24 cellular contexts compared by ENCODE assay signal in the genomic region with DNA sequence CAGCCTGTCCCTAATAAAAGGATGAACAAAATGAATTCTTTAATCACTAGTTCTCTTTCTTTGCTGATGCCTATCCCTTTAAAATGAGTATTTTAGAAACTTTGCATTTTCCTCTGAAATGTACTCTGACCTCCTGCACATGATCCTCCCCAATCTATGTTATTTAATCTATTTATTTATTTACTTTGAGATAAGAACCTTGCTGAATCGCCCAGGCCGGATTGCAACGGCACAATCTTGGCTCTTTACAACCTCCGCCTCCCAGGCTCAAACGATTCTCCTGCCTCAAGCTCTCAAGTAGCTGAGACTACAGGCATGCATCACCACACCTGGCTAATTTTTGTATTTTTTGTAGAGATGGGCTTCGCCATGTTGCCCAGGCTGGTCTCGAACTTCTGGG.
"Had no signal": no experiment of that assay in that cellular context is flagged by ENCODE, and none has a peak within 500 bp of the region (broad histone marks: within the 10 kb centered on the region; RNA-seq: fewer than 3 reads in every experiment).

No MANE protein-coding gene starts in this region.

- H3K27ac Mint-ChIP-seq: activated CD4-positive, alpha-beta memory T cell treated with anti-CD3 and anti-CD28 coated beads for 36 hours; activated naive CD4-positive, alpha-beta T cell treated with anti-CD3 and anti-CD28 coated beads, Interleukin-2, amount 10 ng/mL, durations not matched to agents 7 days and 5 days; effector memory CD8-positive, alpha-beta T cell; natural killer cell; stimulated activated effector memory CD8-positive, alpha-beta T cell treated with anti-CD3 and anti-CD28 coated beads, Interleukin-12 subunit alpha, Interleukin-12 subunit beta, amount 100 ng/mL, for 72 hours; stimulated activated naive CD8-positive, alpha-beta T cell treated with anti-CD3 and anti-CD28 coated beads, Interleukin-15, amount 100 ng/mL, for 72 hours had no signal

- H3K4me3 Mint-ChIP-seq: activated CD4-positive, alpha-beta memory T cell treated with anti-CD3 and anti-CD28 coated beads for 36 hours; activated naive CD4-positive, alpha-beta T cell treated with anti-CD3 and anti-CD28 coated beads, Interleukin-2, amount 10 ng/mL, durations not matched to agents 7 days and 5 days; effector memory CD8-positive, alpha-beta T cell; natural killer cell; stimulated activated effector memory CD8-positive, alpha-beta T cell treated with anti-CD3 and anti-CD28 coated beads, Interleukin-12 subunit alpha, Interleukin-12 subunit beta, amount 100 ng/mL, for 72 hours; stimulated activated naive CD8-positive, alpha-beta T cell treated with anti-CD3 and anti-CD28 coated beads, Interleukin-15, amount 100 ng/mL, for 72 hours had no signal

- H3K36me3 ChIP-seq: gastrocnemius medialis, lower lobe of right lung, ovary, tibial artery had no signal

- H3K27me3 Mint-ChIP-seq: activated naive CD4-positive, alpha-beta T cell treated with anti-CD3 and anti-CD28 coated beads, Interleukin-2, amount 10 ng/mL, durations not matched to agents 7 days and 5 days; stimulated activated naive CD8-positive, alpha-beta T cell treated with anti-CD3 and anti-CD28 coated beads, Interleukin-15, amount 100 ng/mL, for 72 hours had no signal

- H3K4me1 ChIP-seq: gastrocnemius medialis, lower lobe of right lung had no signal

- H3K4me1 Mint-ChIP-seq: activated naive CD4-positive, alpha-beta T cell treated with anti-CD3 and anti-CD28 coated beads, Interleukin-2, amount 10 ng/mL, durations not matched to agents 7 days and 5 days; natural killer cell; stimulated activated effector memory CD8-positive, alpha-beta T cell treated with anti-CD3 and anti-CD28 coated beads, Interleukin-12 subunit alpha, Interleukin-12 subunit beta, amount 100 ng/mL, for 72 hours; stimulated activated naive CD8-positive, alpha-beta T cell treated with anti-CD3 and anti-CD28 coated beads, Interleukin-15, amount 100 ng/mL, for 72 hours had no signal

- H3K9me3 Mint-ChIP-seq: activated CD4-positive, alpha-beta memory T cell treated with anti-CD3 and anti-CD28 coated beads for 36 hours; activated naive CD4-positive, alpha-beta T cell treated with anti-CD3 and anti-CD28 coated beads, Interleukin-2, amount 10 ng/mL, durations not matched to agents 7 days and 5 days; effector memory CD8-positive, alpha-beta T cell; natural killer cell; stimulated activated effector memory CD8-positive, alpha-beta T cell treated with anti-CD3 and anti-CD28 coated beads, Interleukin-12 subunit alpha, Interleukin-12 subunit beta, amount 100 ng/mL, for 72 hours; stimulated activated naive CD8-positive, alpha-beta T cell treated with anti-CD3 and anti-CD28 coated beads, Interleukin-15, amount 100 ng/mL, for 72 hours had no signal

- FAIRE-seq: colon, endothelial cell of umbilical vein had no signal

- ATAC-seq: effector memory CD8-positive, alpha-beta T cell; esophagus mucosa; gastrocnemius medialis; left cardiac atrium; lower lobe of right lung; natural killer cell; right cardiac atrium; stimulated activated effector memory CD8-positive, alpha-beta T cell treated with anti-CD3 and anti-CD28 coated beads, Interleukin-12 subunit alpha, Interleukin-12 subunit beta, amount 100 ng/mL, for 72 hours; stimulated activated naive CD8-positive, alpha-beta T cell treated with anti-CD3 and anti-CD28 coated beads, Interleukin-15, amount 100 ng/mL, for 72 hours had no signal

- H3K27ac ChIP-seq: dorsolateral prefrontal cortex, gastrocnemius medialis, lower lobe of right lung, ovary, skin epidermis, tibial artery had no signal

- DNase-seq: activated CD4-positive, alpha-beta memory T cell treated with anti-CD3 and anti-CD28 coated beads for 36 hours; activated CD4-positive, alpha-beta T cell treated with anti-CD3 and anti-CD28 coated beads for 48 hours; activated effector memory CD4-positive, alpha-beta T cell treated with anti-CD3 and anti-CD28 coated beads, Interleukin-2, amount 50 U/mL, for 16 hours; activated naive CD4-positive, alpha-beta T cell treated with anti-CD3 and anti-CD28 coated beads, Interleukin-2, amount 10 ng/mL, durations not matched to agents 7 days and 5 days; aorta; central memory CD4-positive, alpha-beta T cell; dorsolateral prefrontal cortex; effector memory CD8-positive, alpha-beta T cell; gastrocnemius medialis; hypothalamus; left cardiac atrium; lower lobe of right lung; natural killer cell; ovary; right cardiac atrium; stimulated activated CD4-positive, alpha-beta T cell treated with anti-CD3 and anti-CD28 coated beads, Interleukin-2, amount 100 ng/mL, for 24 hours; stimulated activated naive CD8-positive, alpha-beta T cell treated with anti-CD3 and anti-CD28 coated beads, Interleukin-15, amount 100 ng/mL, for 72 hours; T-helper 2 cell; tibial artery had no signal

- H3K4me3 ChIP-seq: dorsolateral prefrontal cortex, gastrocnemius medialis, lower lobe of right lung, ovary, skin epidermis, tibial artery had no signal

- H3K9me3 ChIP-seq: gastrocnemius medialis, lower lobe of right lung, ovary, tibial artery had no signal

- H3K27me3 ChIP-seq: dorsolateral prefrontal cortex, gastrocnemius medialis, ovary, tibial artery had no signal

- H3K36me3 Mint-ChIP-seq: activated CD4-positive, alpha-beta memory T cell treated with anti-CD3 and anti-CD28 coated beads for 36 hours; activated naive CD4-positive, alpha-beta T cell treated with anti-CD3 and anti-CD28 coated beads, Interleukin-2, amount 10 ng/mL, durations not matched to agents 7 days and 5 days; natural killer cell; stimulated activated effector memory CD8-positive, alpha-beta T cell treated with anti-CD3 and anti-CD28 coated beads, Interleukin-12 subunit alpha, Interleukin-12 subunit beta, amount 100 ng/mL, for 72 hours had no signal
